ENCODE assay signal across 1 cellular context in the genomic region with DNA sequence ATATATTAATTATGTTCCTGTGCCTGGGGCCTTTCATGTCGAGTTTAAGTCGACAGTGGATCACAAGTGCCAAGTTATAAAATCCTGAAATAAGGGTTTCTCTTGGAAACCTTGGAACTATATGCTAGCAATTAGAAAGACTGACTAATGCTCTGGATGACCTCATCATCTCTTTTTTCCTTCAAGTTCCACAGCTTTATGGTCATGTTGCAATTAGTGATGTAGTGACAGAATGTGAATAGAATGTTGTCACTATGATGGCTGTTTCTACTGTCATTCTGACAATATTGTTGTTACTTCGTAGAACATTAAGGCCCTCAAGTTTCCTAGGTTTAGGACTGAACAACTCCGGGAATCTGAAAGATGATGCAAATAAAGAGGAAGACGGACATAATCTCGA.
A peak's percentile ranks its signal among the peaks of the same experiment; 100 is the strongest.
TF ChIP-seq lines count a peak whose summit lies in the region.

No MANE protein-coding gene starts in this region.

TF ChIP-seq in HEK293, 187 proteins besides CTCF, POLR2A, EP300 and RAD21 (continued from another document and continues in another):
- TF ChIP-seq, protein P1, sequence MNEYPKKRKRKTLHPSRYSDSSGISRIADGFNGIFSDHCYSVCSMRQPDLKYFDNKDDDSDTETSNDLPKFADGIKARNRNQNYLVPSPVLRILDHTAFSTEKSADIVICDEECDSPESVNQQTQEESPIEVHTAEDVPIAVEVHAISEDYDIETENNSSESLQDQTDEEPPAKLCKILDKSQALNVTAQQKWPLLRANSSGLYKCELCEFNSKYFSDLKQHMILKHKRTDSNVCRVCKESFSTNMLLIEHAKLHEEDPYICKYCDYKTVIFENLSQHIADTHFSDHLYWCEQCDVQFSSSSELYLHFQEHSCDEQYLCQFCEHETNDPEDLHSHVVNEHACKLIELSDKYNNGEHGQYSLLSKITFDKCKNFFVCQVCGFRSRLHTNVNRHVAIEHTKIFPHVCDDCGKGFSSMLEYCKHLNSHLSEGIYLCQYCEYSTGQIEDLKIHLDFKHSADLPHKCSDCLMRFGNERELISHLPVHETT (tag by site-specific recombination; IDR thresholded peaks at IDR 0.05), result peak; percentile 85; the same call in 1 of the 2 replicates
- TF ChIP-seq PRDM1 (tag by site-specific recombination; IDR thresholded peaks at IDR 0.05) (peak; percentile 70; the same call in 1 of the 2 replicates), HOXC10 (CRISPR knock-in tag; IDR thresholded peaks at IDR 0.05) (no peak), SP3 (tag by site-specific recombination; IDR thresholded peaks at IDR 0.05) (peak; percentile 38; the same call in 1 of the 2 replicates), PRDM4 (tag by site-specific recombination; IDR thresholded peaks at IDR 0.05) (peak; percentile 87), ZNF558 (tag by site-specific recombination; IDR thresholded peaks at IDR 0.05) (peak; percentile 78), ZBTB21 (tag by site-specific recombination; IDR thresholded peaks at IDR 0.05) (peak; percentile 86), ZNF658 (tag by site-specific recombination; IDR thresholded peaks at IDR 0.05) (no peak), ZNF747 (tag by site-specific recombination; IDR thresholded peaks at IDR 0.05) (no peak), ZNF292 (tag by site-specific recombination; IDR thresholded peaks at IDR 0.05; ENCODE audit: borderline replicate concordance, low read depth) (no peak), ZNF280D (tag by site-specific recombination; IDR thresholded peaks at IDR 0.05) (0 out of 2 replicates have a peak, but pooled peaks have one; percentile 10), KLF17 (tag by site-specific recombination; IDR thresholded peaks at IDR 0.05) (0 out of 2 replicates have a peak, but pooled peaks have one; percentile 30), ZNF24 (tag by site-specific recombination; IDR thresholded peaks at IDR 0.05) (peak; percentile 93), PRDM10 (tag by site-specific recombination; IDR thresholded peaks at IDR 0.05) (peak; percentile 27; the same call in 1 of the 2 replicates), ZNF843 (tag by site-specific recombination; IDR thresholded peaks at IDR 0.05) (peak; percentile 71), ZNF366 (tag by site-specific recombination; conservative IDR thresholded peaks at IDR 0.05) (peak; percentile 94), ZNF692 (tag by site-specific recombination; IDR thresholded peaks at IDR 0.05) (peak; percentile 68), ZNF248 (tag by site-specific recombination; IDR thresholded peaks at IDR 0.05) (no peak), ZNF596 (tag by site-specific recombination; IDR thresholded peaks at IDR 0.05) (no peak), ZNF530 (tag by site-specific recombination; IDR thresholded peaks at IDR 0.05; ENCODE audit: low read depth) (no peak), ZNF571 (tag by site-specific recombination; IDR thresholded peaks at IDR 0.05) (no peak), ZNF214 (tag by site-specific recombination; IDR thresholded peaks at IDR 0.05; ENCODE audit: borderline replicate concordance) (peak; percentile 82), ZNF704 (tag by site-specific recombination; IDR thresholded peaks at IDR 0.05) (no peak), BCL11B (tag by site-specific recombination; IDR thresholded peaks at IDR 0.05; ENCODE audit: low read depth) (no peak), ZFP69B (tag by site-specific recombination; IDR thresholded peaks at IDR 0.05) (peak; percentile 83; the same call in 1 of the 2 replicates), ZNF223 (tag by site-specific recombination; IDR thresholded peaks at IDR 0.05) (no peak), ZNF37A (tag by site-specific recombination; IDR thresholded peaks at IDR 0.05) (0 out of 2 replicates have a peak, but pooled peaks have one; percentile 4), SP2 (tag by site-specific recombination; IDR thresholded peaks at IDR 0.05) (no peak)
- TF ChIP-seq, protein P2, sequence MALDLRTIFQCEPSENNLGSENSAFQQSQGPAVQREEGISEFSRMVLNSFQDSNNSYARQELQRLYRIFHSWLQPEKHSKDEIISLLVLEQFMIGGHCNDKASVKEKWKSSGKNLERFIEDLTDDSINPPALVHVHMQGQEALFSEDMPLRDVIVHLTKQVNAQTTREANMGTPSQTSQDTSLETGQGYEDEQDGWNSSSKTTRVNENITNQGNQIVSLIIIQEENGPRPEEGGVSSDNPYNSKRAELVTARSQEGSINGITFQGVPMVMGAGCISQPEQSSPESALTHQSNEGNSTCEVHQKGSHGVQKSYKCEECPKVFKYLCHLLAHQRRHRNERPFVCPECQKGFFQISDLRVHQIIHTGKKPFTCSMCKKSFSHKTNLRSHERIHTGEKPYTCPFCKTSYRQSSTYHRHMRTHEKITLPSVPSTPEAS (tag by site-specific recombination; IDR thresholded peaks at IDR 0.05), result no peak
- TF ChIP-seq, protein P3, sequence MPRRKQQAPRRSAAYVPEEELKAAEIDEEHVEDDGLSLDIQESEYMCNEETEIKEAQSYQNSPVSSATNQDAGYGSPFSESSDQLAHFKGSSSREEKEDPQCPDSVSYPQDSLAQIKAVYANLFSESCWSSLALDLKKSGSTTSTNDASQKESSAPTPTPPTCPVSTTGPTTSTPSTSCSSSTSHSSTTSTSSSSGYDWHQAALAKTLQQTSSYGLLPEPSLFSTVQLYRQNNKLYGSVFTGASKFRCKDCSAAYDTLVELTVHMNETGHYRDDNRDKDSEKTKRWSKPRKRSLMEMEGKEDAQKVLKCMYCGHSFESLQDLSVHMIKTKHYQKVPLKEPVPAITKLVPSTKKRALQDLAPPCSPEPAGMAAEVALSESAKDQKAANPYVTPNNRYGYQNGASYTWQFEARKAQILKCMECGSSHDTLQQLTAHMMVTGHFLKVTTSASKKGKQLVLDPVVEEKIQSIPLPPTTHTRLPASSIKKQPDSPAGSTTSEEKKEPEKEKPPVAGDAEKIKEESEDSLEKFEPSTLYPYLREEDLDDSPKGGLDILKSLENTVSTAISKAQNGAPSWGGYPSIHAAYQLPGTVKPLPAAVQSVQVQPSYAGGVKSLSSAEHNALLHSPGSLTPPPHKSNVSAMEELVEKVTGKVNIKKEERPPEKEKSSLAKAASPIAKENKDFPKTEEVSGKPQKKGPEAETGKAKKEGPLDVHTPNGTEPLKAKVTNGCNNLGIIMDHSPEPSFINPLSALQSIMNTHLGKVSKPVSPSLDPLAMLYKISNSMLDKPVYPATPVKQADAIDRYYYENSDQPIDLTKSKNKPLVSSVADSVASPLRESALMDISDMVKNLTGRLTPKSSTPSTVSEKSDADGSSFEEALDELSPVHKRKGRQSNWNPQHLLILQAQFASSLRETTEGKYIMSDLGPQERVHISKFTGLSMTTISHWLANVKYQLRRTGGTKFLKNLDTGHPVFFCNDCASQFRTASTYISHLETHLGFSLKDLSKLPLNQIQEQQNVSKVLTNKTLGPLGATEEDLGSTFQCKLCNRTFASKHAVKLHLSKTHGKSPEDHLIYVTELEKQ (tag by site-specific recombination; IDR thresholded peaks at IDR 0.05; ENCODE audit: borderline replicate concordance), result peak; percentile 88; the same call in 1 of the 2 replicates
- TF ChIP-seq, protein P4, sequence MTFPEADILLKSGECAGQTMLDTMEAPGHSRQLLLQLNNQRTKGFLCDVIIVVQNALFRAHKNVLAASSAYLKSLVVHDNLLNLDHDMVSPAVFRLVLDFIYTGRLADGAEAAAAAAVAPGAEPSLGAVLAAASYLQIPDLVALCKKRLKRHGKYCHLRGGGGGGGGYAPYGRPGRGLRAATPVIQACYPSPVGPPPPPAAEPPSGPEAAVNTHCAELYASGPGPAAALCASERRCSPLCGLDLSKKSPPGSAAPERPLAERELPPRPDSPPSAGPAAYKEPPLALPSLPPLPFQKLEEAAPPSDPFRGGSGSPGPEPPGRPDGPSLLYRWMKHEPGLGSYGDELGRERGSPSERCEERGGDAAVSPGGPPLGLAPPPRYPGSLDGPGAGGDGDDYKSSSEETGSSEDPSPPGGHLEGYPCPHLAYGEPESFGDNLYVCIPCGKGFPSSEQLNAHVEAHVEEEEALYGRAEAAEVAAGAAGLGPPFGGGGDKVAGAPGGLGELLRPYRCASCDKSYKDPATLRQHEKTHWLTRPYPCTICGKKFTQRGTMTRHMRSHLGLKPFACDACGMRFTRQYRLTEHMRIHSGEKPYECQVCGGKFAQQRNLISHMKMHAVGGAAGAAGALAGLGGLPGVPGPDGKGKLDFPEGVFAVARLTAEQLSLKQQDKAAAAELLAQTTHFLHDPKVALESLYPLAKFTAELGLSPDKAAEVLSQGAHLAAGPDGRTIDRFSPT (tag by site-specific recombination; IDR thresholded peaks at IDR 0.05), result peak; percentile 70
